12 cellular contexts compared by ENCODE assay signal in the genomic region with DNA sequence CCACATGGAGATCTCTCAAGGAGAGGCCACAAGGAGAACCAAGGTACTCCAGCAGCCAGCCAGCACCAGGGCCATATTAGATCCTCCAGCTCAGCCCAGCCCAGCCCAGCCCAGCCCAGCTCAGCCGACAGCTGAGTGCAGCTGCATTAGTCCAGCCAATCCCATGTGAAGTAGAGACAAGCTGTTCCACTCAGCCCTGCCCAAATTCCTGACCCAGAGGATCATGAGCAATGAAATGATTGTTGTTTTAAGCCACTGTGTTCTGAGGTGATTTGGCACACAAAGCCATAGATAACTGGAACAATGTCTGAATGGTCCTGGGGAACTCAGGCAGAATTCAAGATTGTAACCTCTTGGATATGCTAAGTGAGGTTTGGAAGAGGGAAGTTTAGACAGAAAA. TPM values are rescaled to one million over a fixed set of nuclear protein-coding genes. Genes with fewer than 3 reads are reported as not detected.
DNase-seq lines count a peak whose midpoint lies in the region; ATAC-seq and TF ChIP-seq lines count a peak whose summit lies in the region.
"Had no signal": no experiment of that assay in that cellular context is flagged by ENCODE, and none has a peak within 500 bp of the region (broad histone marks: within the 10 kb centered on the region; RNA-seq: fewer than 3 reads in every experiment).

No MANE protein-coding gene starts in this region.

- peaks cover 79% of the 10 kb centered on the region for H3K4me1 Mint-ChIP-seq in progenitor cell of endocrine pancreas (ENCODE audit: low read depth)
- H3K4me1 Mint-ChIP-seq: activated T-helper 17 cell treated with anti-CD3 and anti-CD28 coated beads, Interleukin-2, amount 50 U/mL, for 72 hours had no signal

- no peak overlapping the region for H4K12ac ChIP-seq in trophoblast cell (ENCODE audit: low read depth, low read length)

- no peak overlapping the region for H3K4me3 ChIP-seq in heart left ventricle
- H3K4me3 ChIP-seq in trophoblast cell (ENCODE audit: low read depth, low read length) = no peak overlapping the region
- H3K4me3 ChIP-seq: skin epidermis, thoracic aorta had no signal

- WGBS in heart left ventricle, 4 donors = 0 to 27% (median 19%) methylated on average over 1 of the region's 1 CpG
- WGBS in trophoblast cell (ENCODE audit: extremely low coverage, insufficient coverage, insufficient read length) = no CpG with 5 or more reads among the region's 1 CpG

- DNase-seq in EL = peak; percentile 36
- DNase-seq in heart left ventricle = peak; percentile 41 to 80 (median 73)
- DNase-seq in progenitor cell of endocrine pancreas (ENCODE audit: low spot score, unreplicated experiment) = no peak
- DNase-seq in trophoblast cell = no peak
- no peak for DNase-seq in NCI-H1417 (lab: John Stamatoyannopoulos, UW)
- DNase-seq: SIG-M5 had no signal

- H3K27ac Mint-ChIP-seq in progenitor cell of endocrine pancreas = peak overlapping the region; percentile 92
- H3K27ac Mint-ChIP-seq: activated T-helper 17 cell treated with anti-CD3 and anti-CD28 coated beads, Interleukin-2, amount 50 U/mL, for 72 hours had no signal

- H2AK5ac ChIP-seq in trophoblast cell (ENCODE audit: low read length) = no peak overlapping the region

- H3K27me3 ChIP-seq in heart left ventricle (peaks cover 0 to 4% (median 0%) of the 10 kb centered on the region in 9 donors), trophoblast cell (ENCODE audit: insufficient read depth, low read length) (no peaks in the 10 kb centered on the region)

- no peak overlapping the region for H2BK5ac ChIP-seq in trophoblast cell (ENCODE audit: low read depth, low read length, poor library complexity)

- H3K36me3 ChIP-seq in heart left ventricle = no peaks in the 10 kb centered on the region
- no peaks in the 10 kb centered on the region for H3K36me3 ChIP-seq in trophoblast cell (ENCODE audit: control insufficient read depth in 1 of 2, insufficient read depth in 2 of 2, low read length in 2 of 2)
- H3K36me3 ChIP-seq: thoracic aorta had no signal

- H3K4me3 Mint-ChIP-seq in progenitor cell of endocrine pancreas (ENCODE audit: low read depth) = no peak overlapping the region
- H3K4me3 Mint-ChIP-seq: activated T-helper 17 cell treated with anti-CD3 and anti-CD28 coated beads, Interleukin-2, amount 50 U/mL, for 72 hours had no signal

- TF ChIP-seq CTCF in VCaP (conservative IDR thresholded peaks at IDR 0.05) = no peak
- TF ChIP-seq CTCF in heart left ventricle (IDR thresholded peaks at IDR 0.05) = no peak
- no peak for TF ChIP-seq CTCF in progenitor cell of endocrine pancreas (IDR thresholded peaks at IDR 0.05; ENCODE audit: unreplicated experiment)

- no peaks in the 10 kb centered on the region for H3K79me2 ChIP-seq in trophoblast cell (ENCODE audit: control insufficient read depth, insufficient read depth, low read length, poor library complexity)

- TF ChIP-seq POLR2A in heart left ventricle (IDR thresholded peaks at IDR 0.05) = no peak

- H3K9me3 Mint-ChIP-seq in progenitor cell of endocrine pancreas (ENCODE audit: low read depth) = no peaks in the 10 kb centered on the region
- H3K9me3 Mint-ChIP-seq: activated T-helper 17 cell treated with anti-CD3 and anti-CD28 coated beads, Interleukin-2, amount 50 U/mL, for 72 hours had no signal

- no peak overlapping the region for H3K23ac ChIP-seq in trophoblast cell (ENCODE audit: low read length)

- H2BK12ac ChIP-seq in trophoblast cell (ENCODE audit: low read length) = no peak overlapping the region

- ATAC-seq in heart left ventricle = peak; percentile 81 to 96 (median 93)
- no peak for ATAC-seq in GM18907 (IDR thresholded peaks at IDR 0.05; ENCODE audit: unreplicated experiment)
- no peak for ATAC-seq in GM19351 (IDR thresholded peaks at IDR 0.05; ENCODE audit: unreplicated experiment)
- ATAC-seq: activated T-helper 17 cell treated with anti-CD3 and anti-CD28 coated beads, Interleukin-2, amount 50 U/mL, for 72 hours had no signal

- H3K27ac ChIP-seq in VCaP = peak overlapping the region; percentile 52
- H3K27ac ChIP-seq in heart left ventricle = peak overlapping the region in 4 of 12 donors; percentile 4 to 50 (median 35)
- H3K27ac ChIP-seq in trophoblast cell (ENCODE audit: low read depth, low read length) = no peak overlapping the region
- H3K27ac ChIP-seq: skin epidermis had no signal

- no peaks in the 10 kb centered on the region for H3K27me3 Mint-ChIP-seq in progenitor cell of endocrine pancreas
- H3K27me3 Mint-ChIP-seq: activated T-helper 17 cell treated with anti-CD3 and anti-CD28 coated beads, Interleukin-2, amount 50 U/mL, for 72 hours had no signal

- no peak overlapping the region for H3K4me2 ChIP-seq in trophoblast cell (ENCODE audit: low read length)

- no peak overlapping the region for H3K18ac ChIP-seq in trophoblast cell (ENCODE audit: low read length)

- H3K9me3 ChIP-seq in heart left ventricle (no peaks in the 10 kb centered on the region), trophoblast cell (ENCODE audit: insufficient read depth, low read depth, low read length) (no peaks in the 10 kb centered on the region)
- H3K9me3 ChIP-seq: thoracic aorta had no signal

- no peaks in the 10 kb centered on the region for H3K36me3 Mint-ChIP-seq in progenitor cell of endocrine pancreas (ENCODE audit: insufficient read depth)

- no peak overlapping the region for H4K8ac ChIP-seq in trophoblast cell (ENCODE audit: low read depth, low read length)

- H3K4me1 ChIP-seq in heart left ventricle (peaks cover 0 to 40% (median 12%) of the 10 kb centered on the region in 12 donors), trophoblast cell (ENCODE audit: control insufficient read depth in 1 of 2, insufficient read depth in 2 of 2, low read length in 2 of 2) (peaks cover 8 to 14% of the 10 kb centered on the region in 2 experiments)

- H4K91ac ChIP-seq in trophoblast cell (ENCODE audit: low read depth, low read length) = no peak overlapping the region

- no peak overlapping the region for H2BK120ac ChIP-seq in trophoblast cell (ENCODE audit: insufficient read depth, low read length, poor library complexity)

- intact Hi-C loops in heart left ventricle (cut with DNase I) = loop anchor here in 2 of 10 donors (5.0 to 10.0 kb wide), 2 partner anchors 63 to 76 kb away; no protein-coding TSS in a partner anchor

- H2AFZ ChIP-seq in trophoblast cell (ENCODE audit: insufficient read depth, low read length, poor library complexity) = no peak overlapping the region

- H3K79me1 ChIP-seq in trophoblast cell (ENCODE audit: low read length) = no peaks in the 10 kb centered on the region

- H3K9ac ChIP-seq in trophoblast cell (ENCODE audit: low read length) = no peak overlapping the region

- H3K14ac ChIP-seq in trophoblast cell (ENCODE audit: low read length) = no peak overlapping the region

- no peak overlapping the region for H3K4ac ChIP-seq in trophoblast cell (ENCODE audit: low read depth, low read length)

RNA-seq across cellular contexts. Expression of a gene that starts 59.5 kb away (rescaled TPM):
- total RNA-seq in heart left ventricle (1 to 10 TPM in 7 of 9 donors, under 1 TPM in 2; 0.72 to 6.2 (median 2.3) TPM), progenitor cell of endocrine pancreas (17.6 and 21.1 TPM in 2 replicates)
- 1 to 10 TPM in 1 of 2 donors, under 1 TPM in 1; 0.91 to 1.1 TPM for polyA plus RNA-seq in heart left ventricle
- polyA plus RNA-seq in trophoblast cell (2013) = 1.8 and 2.0 TPM in 2 replicates
- total RNA-seq: activated T-helper 17 cell treated with anti-CD3 and anti-CD28 coated beads, Interleukin-2, amount 50 U/mL, for 72 hours had no signal

Comparison
In these comparisons a context has a peak if more than half of its experiments do, and no peak if none do; other contexts are left out.
1. DNase-seq: peak in EL (single experiment) and heart left ventricle (5 of 5); none in progenitor cell of endocrine pancreas (single experiment), trophoblast cell (0 of 2) and NCI-H1417 (0 of 3).
2. ATAC-seq: peak in heart left ventricle (4 of 4); none in GM18907 (single experiment) and GM19351 (single experiment).